26 cellular contexts compared by ENCODE assay signal in the genomic region with DNA sequence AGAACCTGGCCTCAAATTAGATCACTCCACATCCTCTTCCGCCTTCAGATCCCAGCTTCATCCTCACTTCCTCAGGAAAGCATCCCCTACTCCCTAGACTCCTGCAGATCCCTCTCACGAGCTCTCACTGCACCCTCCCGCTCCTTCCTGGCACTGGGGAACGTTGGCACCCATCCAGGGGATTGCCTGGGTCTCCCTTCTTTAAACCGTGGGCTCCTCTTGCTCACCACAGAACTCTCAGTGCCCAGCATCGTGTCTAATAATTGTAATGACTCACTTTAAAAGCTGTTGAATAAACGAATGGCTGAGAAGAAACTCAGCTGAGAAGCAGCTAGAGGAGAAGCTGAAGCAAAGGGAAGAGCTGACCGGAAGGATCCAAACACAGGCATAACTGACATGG. TPM values are rescaled to one million over a fixed set of nuclear protein-coding genes. Genes with fewer than 3 reads are reported as not detected.
A peak's percentile ranks its signal among the peaks of the same experiment; 100 is the strongest.
DNase-seq lines count a peak whose midpoint lies in the region; ATAC-seq and TF ChIP-seq lines count a peak whose summit lies in the region.
"Had no signal": no experiment of that assay in that cellular context is flagged by ENCODE, and none has a peak within 500 bp of the region (broad histone marks: within the 10 kb centered on the region; RNA-seq: fewer than 3 reads in every experiment).

No MANE protein-coding gene starts in this region.

- no peak overlapping the region for H3K4me3 Mint-ChIP-seq in activated naive CD4-positive, alpha-beta T cell treated with anti-CD3 and anti-CD28 coated beads, Interleukin-2, amount 50 U/mL, for 24 hours
- H3K4me3 Mint-ChIP-seq in activated naive CD4-positive, alpha-beta T cell treated with anti-CD3 and anti-CD28 coated beads, Interleukin-2, amount 10 ng/mL, durations not matched to agents 7 days and 5 days, result no peak overlapping the region
- peak overlapping the region; percentile 75 for H3K4me3 Mint-ChIP-seq in activated T-helper 17 cell treated with anti-CD3 and anti-CD28 coated beads, Interleukin-2, amount 50 U/mL, for 72 hours
- H3K4me3 Mint-ChIP-seq: activated naive CD8-positive, alpha-beta T cell treated with anti-CD3 and anti-CD28 coated beads, Interleukin-2, amount 10 ng/mL, durations not matched to agents 7 days and 5 days; CD8-positive, alpha-beta T cell; nephron had no signal

- H3K4me3 ChIP-seq in Karpas-422 (ENCODE audit: low read length) (no peak overlapping the region), spleen (no peak overlapping the region)
- H3K4me3 ChIP-seq: left lung, right lobe of liver, testis, uterus had no signal

- H2AFZ ChIP-seq in Karpas-422 (ENCODE audit: low read length), result no peak overlapping the region
- H2AFZ ChIP-seq: parathyroid adenoma had no signal

- peaks cover 43% of the 10 kb centered on the region for H3K4me1 Mint-ChIP-seq in activated naive CD4-positive, alpha-beta T cell treated with anti-CD3 and anti-CD28 coated beads, Interleukin-2, amount 50 U/mL, for 24 hours
- peaks cover 25% of the 10 kb centered on the region for H3K4me1 Mint-ChIP-seq in activated naive CD4-positive, alpha-beta T cell treated with anti-CD3 and anti-CD28 coated beads, Interleukin-2, amount 10 ng/mL, durations not matched to agents 7 days and 5 days
- peaks cover 45% of the 10 kb centered on the region for H3K4me1 Mint-ChIP-seq in activated T-helper 17 cell treated with anti-CD3 and anti-CD28 coated beads, Interleukin-2, amount 50 U/mL, for 72 hours
- H3K4me1 Mint-ChIP-seq: nephron had no signal

- H3K9me2 ChIP-seq in Karpas-422 (replicated peaks; ENCODE audit: insufficient read depth, low read length), result no peaks in the 10 kb centered on the region

- H4K20me1 ChIP-seq in Karpas-422 (ENCODE audit: insufficient read depth, low read depth, low read length), result peaks cover 9% of the 10 kb centered on the region; the same call in 1 of the 2 replicates

- ATAC-seq in activated T-helper 17 cell treated with anti-CD3 and anti-CD28 coated beads, Interleukin-2, amount 50 U/mL, for 72 hours (replicated peaks), result peak; percentile 23
- ATAC-seq in sciatic nerve, result no peak
- ATAC-seq: CD8-positive, alpha-beta T cell; HCT116 had no signal

- peaks cover 43% of the 10 kb centered on the region for H3K4me1 ChIP-seq in Karpas-422 (ENCODE audit: low read length)
- H3K4me1 ChIP-seq in spleen, result peaks cover 21 to 58% (median 50%) of the 10 kb centered on the region in 6 donors
- H3K4me1 ChIP-seq: right lobe of liver, testis, uterus had no signal

- no peaks in the 10 kb centered on the region for H3K9me3 Mint-ChIP-seq in activated naive CD4-positive, alpha-beta T cell treated with anti-CD3 and anti-CD28 coated beads, Interleukin-2, amount 50 U/mL, for 24 hours
- no peaks in the 10 kb centered on the region for H3K9me3 Mint-ChIP-seq in activated naive CD4-positive, alpha-beta T cell treated with anti-CD3 and anti-CD28 coated beads, Interleukin-2, amount 10 ng/mL, durations not matched to agents 7 days and 5 days
- no peaks in the 10 kb centered on the region for H3K9me3 Mint-ChIP-seq in activated T-helper 17 cell treated with anti-CD3 and anti-CD28 coated beads, Interleukin-2, amount 50 U/mL, for 72 hours
- H3K9me3 Mint-ChIP-seq: activated naive CD8-positive, alpha-beta T cell treated with anti-CD3 and anti-CD28 coated beads, Interleukin-2, amount 10 ng/mL, durations not matched to agents 7 days and 5 days; CD8-positive, alpha-beta T cell; nephron had no signal

- peak overlapping the region; percentile 65 for H3K27ac Mint-ChIP-seq in activated naive CD4-positive, alpha-beta T cell treated with anti-CD3 and anti-CD28 coated beads, Interleukin-2, amount 50 U/mL, for 24 hours
- H3K27ac Mint-ChIP-seq in activated naive CD4-positive, alpha-beta T cell treated with anti-CD3 and anti-CD28 coated beads, Interleukin-2, amount 10 ng/mL, durations not matched to agents 7 days and 5 days, result no peak overlapping the region
- peak overlapping the region; percentile 66 for H3K27ac Mint-ChIP-seq in activated T-helper 17 cell treated with anti-CD3 and anti-CD28 coated beads, Interleukin-2, amount 50 U/mL, for 72 hours
- H3K27ac Mint-ChIP-seq: activated naive CD8-positive, alpha-beta T cell treated with anti-CD3 and anti-CD28 coated beads, Interleukin-2, amount 10 ng/mL, durations not matched to agents 7 days and 5 days; CD8-positive, alpha-beta T cell; nephron had no signal

- 52 to 63% (median 61%) methylated on average over 8 of the region's 8 CpGs for WGBS in spleen, 5 donors

- CTCF ChIA-PET in activated naive CD4-positive, alpha-beta T cell treated with anti-CD3 and anti-CD28 coated beads, Interleukin-2, amount 10 ng/mL, durations not matched to agents 7 days and 5 days (lab: Charles Lee), result interaction anchor here (1.5 to 3.3 kb wide), 2 partner anchors 32 to 53 kb away, joined by 3 to 13 read pairs; no protein-coding TSS in a partner anchor

- intact Hi-C loops in spleen (cut with DNase I; ENCODE audit: low total_unique reads), result no loop called here
- intact Hi-C loops in sciatic nerve (cut with DNase I), result no loop called here

- no peak for TF ChIP-seq CTCF in spleen (IDR thresholded peaks at IDR 0.05 in 8 of 11, conservative IDR thresholded peaks at IDR 0.05 in 3 of 11)

- H3K27me3 Mint-ChIP-seq in activated naive CD4-positive, alpha-beta T cell treated with anti-CD3 and anti-CD28 coated beads, Interleukin-2, amount 50 U/mL, for 24 hours, result no peaks in the 10 kb centered on the region
- no peaks in the 10 kb centered on the region for H3K27me3 Mint-ChIP-seq in activated naive CD4-positive, alpha-beta T cell treated with anti-CD3 and anti-CD28 coated beads, Interleukin-2, amount 10 ng/mL, durations not matched to agents 7 days and 5 days
- H3K27me3 Mint-ChIP-seq in activated T-helper 17 cell treated with anti-CD3 and anti-CD28 coated beads, Interleukin-2, amount 50 U/mL, for 72 hours, result no peaks in the 10 kb centered on the region
- H3K27me3 Mint-ChIP-seq: activated naive CD8-positive, alpha-beta T cell treated with anti-CD3 and anti-CD28 coated beads, Interleukin-2, amount 10 ng/mL, durations not matched to agents 7 days and 5 days had no signal

- H3K36me3 ChIP-seq in Karpas-422 (ENCODE audit: insufficient read depth, low read length), result peaks cover 60% of the 10 kb centered on the region
- peaks cover 0 to 47% (median 14%) of the 10 kb centered on the region in 6 donors for H3K36me3 ChIP-seq in spleen
- H3K36me3 ChIP-seq: left lung, right lobe of liver, uterus had no signal

- H3K36me3 Mint-ChIP-seq in activated naive CD4-positive, alpha-beta T cell treated with anti-CD3 and anti-CD28 coated beads, Interleukin-2, amount 50 U/mL, for 24 hours, result peaks cover 8% of the 10 kb centered on the region
- peaks cover 23% of the 10 kb centered on the region for H3K36me3 Mint-ChIP-seq in activated naive CD4-positive, alpha-beta T cell treated with anti-CD3 and anti-CD28 coated beads, Interleukin-2, amount 10 ng/mL, durations not matched to agents 7 days and 5 days
- peaks cover 100% of the 10 kb centered on the region for H3K36me3 Mint-ChIP-seq in activated T-helper 17 cell treated with anti-CD3 and anti-CD28 coated beads, Interleukin-2, amount 50 U/mL, for 72 hours (ENCODE audit: low read depth)

- no peak overlapping the region for H3K4me2 ChIP-seq in Karpas-422 (ENCODE audit: low read depth, low read length, poor library complexity, severe bottlenecking)

- no peak for DNase-seq in activated naive CD4-positive, alpha-beta T cell treated with anti-CD3 and anti-CD28 coated beads, Interleukin-2, amount 10 ng/mL, durations not matched to agents 7 days and 5 days
- DNase-seq in Karpas-422, result no peak
- DNase-seq in spleen, result peak; percentile 39
- DNase-seq in stimulated activated naive CD4-positive, alpha-beta T cell treated with Interleukin-2 at 50 U/mL for 16 hours (lab: John Stamatoyannopoulos, UW), result no peak
- no peak for DNase-seq in NCI-H2196 (lab: John Stamatoyannopoulos, UW; ENCODE audit: unreplicated experiment)
- no peak for DNase-seq in sciatic nerve (ENCODE audit: low spot score)
- DNase-seq: activated CD4-positive, alpha-beta T cell treated with anti-CD3 and anti-CD28 coated beads for 4 hours; activated naive CD8-positive, alpha-beta T cell treated with anti-CD3 and anti-CD28 coated beads, Interleukin-2, amount 10 ng/mL, durations not matched to agents 7 days and 5 days; CD8-positive, alpha-beta T cell; DMS153; effector CD4-positive, alpha-beta T cell; KBM-7; left lung; midbrain; MV-4-11; NCI-H1694; NCI-H774; right lobe of liver; SHP77 treated with DMSO at 0.1 percent for 48 hours; testis; uterus had no signal

- H3K9ac ChIP-seq in Karpas-422 (ENCODE audit: low read length), result no peak overlapping the region
- H3K9ac ChIP-seq: parathyroid adenoma had no signal

- no peaks in the 10 kb centered on the region for H3K27me3 ChIP-seq in Karpas-422 (ENCODE audit: low read length)
- no peaks in the 10 kb centered on the region for H3K27me3 ChIP-seq in spleen (replicated peaks in 1 of 7)
- H3K27me3 ChIP-seq: left lung, right lobe of liver, testis, uterus had no signal

- TF ChIP-seq POLR2A in spleen (IDR thresholded peaks at IDR 0.05), result no peak

- no peaks in the 10 kb centered on the region for H3K9me3 ChIP-seq in Karpas-422 (ENCODE audit: low read length)
- no peaks in the 10 kb centered on the region for H3K9me3 ChIP-seq in spleen
- H3K9me3 ChIP-seq: left lung, right lobe of liver, testis, uterus had no signal

- H3K27ac ChIP-seq in Karpas-422 (ENCODE audit: low read length), result peak overlapping the region; percentile 100; the same call in 1 of the 2 replicates
- peak overlapping the region in 4 of 8 donors; percentile 35 to 90 (median 82) for H3K27ac ChIP-seq in spleen
- H3K27ac ChIP-seq: left lung, parathyroid adenoma, right lobe of liver, testis, uterus had no signal

- peaks cover 77% of the 10 kb centered on the region for H3K79me2 ChIP-seq in Karpas-422 (ENCODE audit: low read length)
- H3K79me2 ChIP-seq: parathyroid adenoma had no signal

RNA-seq across cellular contexts. Expression of a gene that starts 20.4 kb away (rescaled TPM):
- total RNA-seq in Karpas-422 (2014; rRNA removed; shearing (Covaris generic); ENCODE audit: low replicate concordance), result 71.0 and 92.0 TPM in 2 replicates
- total RNA-seq in activated T-helper 17 cell treated with anti-CD3 and anti-CD28 coated beads, Interleukin-2, amount 50 U/mL, for 72 hours, result 100 to 1,000 TPM; 117 to 254 TPM
- total RNA-seq in spleen, result 10 to 100 TPM; 20.1 to 38.4 (median 27.3) TPM
- polyA plus RNA-seq in spleen, result 10 to 100 TPM; 15.2 to 24.4 (median 18.3) TPM
- total RNA-seq in sciatic nerve, result 1.6 TPM
